21 cellular contexts compared by ENCODE assay signal in genomic region chr3:177629276-177629675, GRCh38.
A peak's percentile ranks its signal among the peaks of the same experiment; 100 is the strongest.
DNase-seq lines count a peak whose midpoint lies in the region; ATAC-seq and TF ChIP-seq lines count a peak whose summit lies in the region.
"Had no signal": no experiment of that assay in that cellular context is flagged by ENCODE, and none has a peak within 500 bp of the region (broad histone marks: within the 10 kb centered on the region; RNA-seq: fewer than 3 reads in every experiment).

No MANE protein-coding gene starts in this region.

- H3K4me3 ChIP-seq in Panc1 (ENCODE audit: low read depth in 2 of 2, low read length in 2 of 2) (no peak overlapping the region), osteoblast (ENCODE audit: insufficient read depth, low read length) (no peak overlapping the region)
- H3K4me3 ChIP-seq: GM12878, GM23338, K562 had no signal

- DNase-seq in Panc1 (ENCODE audit: low read depth, low spot score) (no peak), endothelial cell (ENCODE audit: low spot score) (no peak), lung microvascular endothelial cell (ENCODE audit: low read depth in 2 of 2) (peak; percentile 54 to 97), type B pancreatic cell (ENCODE audit: extremely low spot score, unreplicated experiment) (no peak), COLO668 (lab: John Stamatoyannopoulos, UW; ENCODE audit: unreplicated experiment) (no peak), KG1 (lab: John Stamatoyannopoulos, UW) (no peak), osteoblast (ENCODE audit: insufficient read length, low spot score, missing footprints) (no peak)
- DNase-seq: ACHN; BE2C; CD4-positive, alpha-beta T cell; DMS79 treated with DMSO at 0.1 percent for 48 hours; GF-D8; H7; HFFc6; Karpas-422 had no signal

- H3K27me3 Mint-ChIP-seq in endothelial cell (ENCODE audit: unreplicated experiment) (peaks cover 2% of the 10 kb centered on the region), type B pancreatic cell (no peaks in the 10 kb centered on the region)
- H3K27me3 Mint-ChIP-seq: CD4-positive, alpha-beta T cell had no signal

- no TSS peak for BruUV-seq in Panc1 (replicated peaks; lab: Mats Ljungman, UMichigan)

- no peaks in the 10 kb centered on the region for H3K79me2 ChIP-seq in osteoblast (ENCODE audit: insufficient read depth, low read length)

- no peaks in the 10 kb centered on the region for H3K9me3 ChIP-seq in Panc1 (ENCODE audit: control insufficient read depth, insufficient read depth, low read depth, low read length)
- H3K9me3 ChIP-seq in osteoblast (ENCODE audit: low read depth, low read length), result no peaks in the 10 kb centered on the region
- H3K9me3 ChIP-seq: BE2C had no signal

- H3K4me2 ChIP-seq in osteoblast (ENCODE audit: insufficient read depth, low read length), result no peak overlapping the region
- H3K4me2 ChIP-seq: GM23338 had no signal

- no peaks in the 10 kb centered on the region for H3K9me3 Mint-ChIP-seq in endothelial cell (ENCODE audit: unreplicated experiment)
- peaks cover 22% of the 10 kb centered on the region for H3K9me3 Mint-ChIP-seq in type B pancreatic cell
- H3K9me3 Mint-ChIP-seq: CD4-positive, alpha-beta T cell; HFFc6 had no signal

- H3K27me3 ChIP-seq in Panc1 (ENCODE audit: control insufficient read depth, insufficient read depth, low read length) (no peaks in the 10 kb centered on the region), osteoblast (ENCODE audit: insufficient read depth, low read length) (no peaks in the 10 kb centered on the region)
- H3K27me3 ChIP-seq: BE2C had no signal

- POLR2A ChIA-PET in Panc1 (lab: Charles Lee), result no interaction called here

- intact Hi-C loops in Panc1 (cut with micrococcal nuclease; ENCODE audit: unreplicated experiment), result no loop called here

- H3K4me1 Mint-ChIP-seq in endothelial cell (ENCODE audit: unreplicated experiment) (peaks cover 23% of the 10 kb centered on the region), type B pancreatic cell (ENCODE audit: unreplicated experiment) (peaks cover 12% of the 10 kb centered on the region)

- no peak for ATAC-seq in Panc1
- no peak for ATAC-seq in HG02973 (IDR thresholded peaks at IDR 0.05; ENCODE audit: unreplicated experiment)
- ATAC-seq: GM12878, GM23338, HCT116, K562 had no signal

- peaks cover 3% of the 10 kb centered on the region; the same call in 1 of the 2 replicates for H3K4me1 ChIP-seq in Panc1 (ENCODE audit: control insufficient read depth, insufficient read depth, low read length)
- H3K4me1 ChIP-seq in osteoblast (ENCODE audit: insufficient read depth, low read length), result peaks cover 11% of the 10 kb centered on the region

- no peaks in the 10 kb centered on the region for H4K20me1 ChIP-seq in osteoblast (ENCODE audit: insufficient read depth, low read length)

- H3K27ac Mint-ChIP-seq in endothelial cell (ENCODE audit: unreplicated experiment) (peak overlapping the region; percentile 66), type B pancreatic cell (peak overlapping the region; percentile 6)
- H3K27ac Mint-ChIP-seq: CD4-positive, alpha-beta T cell; GM23338; HFFc6 had no signal

- CTCF ChIA-PET in Panc1 (lab: Charles Lee), result no interaction called here

- TF ChIP-seq CTCF in Panc1 (IDR thresholded peaks at IDR 0.05), result no peak
- TF ChIP-seq CTCF in endothelial cell (IDR thresholded peaks at IDR 0.05; ENCODE audit: unreplicated experiment), result no peak
- no peak for TF ChIP-seq CTCF in type B pancreatic cell (conservative IDR thresholded peaks at IDR 0.05)
- no peak for TF ChIP-seq CTCF in osteoblast (IDR thresholded peaks at IDR 0.05; ENCODE audit: extremely low read depth, low read depth, low read length)

- H3K36me3 ChIP-seq in Panc1 (ENCODE audit: control insufficient read depth, insufficient read depth, low read length), result no peaks in the 10 kb centered on the region
- H3K36me3 ChIP-seq in osteoblast (ENCODE audit: insufficient read depth, low read length), result no peaks in the 10 kb centered on the region
- H3K36me3 ChIP-seq: BE2C had no signal

- H3K4me3 Mint-ChIP-seq in endothelial cell (ENCODE audit: unreplicated experiment) (no peak overlapping the region), type B pancreatic cell (no peak overlapping the region)
- H3K4me3 Mint-ChIP-seq: CD4-positive, alpha-beta T cell; GM23338; HFFc6 had no signal

- peaks cover 3% of the 10 kb centered on the region for H3K36me3 Mint-ChIP-seq in endothelial cell (ENCODE audit: low read depth, unreplicated experiment)
- no peaks in the 10 kb centered on the region for H3K36me3 Mint-ChIP-seq in type B pancreatic cell

- H2AFZ ChIP-seq in osteoblast (ENCODE audit: low read length), result no peak overlapping the region
- H2AFZ ChIP-seq: GM23338 had no signal

- in situ Hi-C loops in Panc1 (cut with HindIII; ENCODE audit: low pct_unique_long_range_greater_than_20kb, low sequenced_read_pairs), result no loop called here

- peak overlapping the region; percentile 26; the same call in 1 of the 2 replicates for H3K27ac ChIP-seq in Panc1 (ENCODE audit: low read length)
- H3K27ac ChIP-seq in osteoblast (ENCODE audit: low read depth, low read length), result no peak overlapping the region
- H3K27ac ChIP-seq: C4-2B had no signal

Comparison
In these comparisons a context has a peak if more than half of its experiments do, and no peak if none do; other contexts are left out.
1. DNase-seq: peak in lung microvascular endothelial cell (2 of 2); none in Panc1 (single experiment), endothelial cell (single experiment), type B pancreatic cell (single experiment), COLO668 (single experiment), KG1 (single experiment) and osteoblast (single experiment).